ENCODE assay signal across 1 cellular context in genomic region chr6:166758136-166758704, GRCh38.
TF ChIP-seq lines count a peak whose summit lies in the region.

No MANE protein-coding gene starts in this region.

TF ChIP-seq in HepG2, 621 proteins besides CTCF, POLR2A, EP300 and RAD21 (continued from another document):
- TF ChIP-seq DMAP1 (CRISPR knock-in tag; IDR thresholded peaks at IDR 0.05) (no peak), ZXDC (CRISPR knock-in tag; IDR thresholded peaks at IDR 0.05) (no peak), CCDC6 (CRISPR knock-in tag; IDR thresholded peaks at IDR 0.05) (no peak), PBX2 (CRISPR knock-in tag; IDR thresholded peaks at IDR 0.05) (peak; percentile 62), NFYB (CRISPR knock-in tag; IDR thresholded peaks at IDR 0.05) (no peak), TCF7 (IDR thresholded peaks at IDR 0.05; ENCODE audit: low read depth) (no peak), EZH2 (conservative IDR thresholded peaks at IDR 0.05; ENCODE audit: low read depth, low read length) (peak; percentile 56; the same call in 1 of the 2 replicates), MBNL3 (CRISPR knock-in tag; conservative IDR thresholded peaks at IDR 0.05) (no peak)
TF ChIP-seq in HepG2: peak in this region for 2.
